ENCODE assay signal across 9 cellular contexts in genomic region chr7:42014625-42015412, GRCh38.
DNase-seq lines count a peak whose midpoint lies in the region; ATAC-seq, FAIRE-seq and TF ChIP-seq lines count a peak whose summit lies in the region.
"Had no signal": no experiment of that assay in that cellular context is flagged by ENCODE, and none has a peak within 500 bp of the region (broad histone marks: within the 10 kb centered on the region; RNA-seq: fewer than 3 reads in every experiment).

No MANE protein-coding gene starts in this region.

- no peak for TF ChIP-seq POLR2A in endothelial cell of umbilical vein (IDR thresholded peaks at IDR 0.05; ENCODE audit: low read depth, low read length)

- H3K9me1 ChIP-seq in endothelial cell of umbilical vein (replicated peaks; ENCODE audit: control insufficient read depth, extremely low read depth, insufficient read depth, low read length), result no peaks in the 10 kb centered on the region

- H3F3A ChIP-seq in GM23248 (ENCODE audit: insufficient read depth), result no peaks in the 10 kb centered on the region

- no peak for ATAC-seq in omental fat pad (ENCODE audit: low FRiP score)
- ATAC-seq in GM18909 (IDR thresholded peaks at IDR 0.05; ENCODE audit: poor library complexity, unreplicated experiment), result no peak
- ATAC-seq: naive thymus-derived CD4-positive, alpha-beta T cell had no signal

- H3K27ac ChIP-seq in GM23248, result no peak overlapping the region
- H3K27ac ChIP-seq in endothelial cell of umbilical vein (ENCODE audit: insufficient read depth, low read depth, low read length), result no peak overlapping the region

- H3K9me2 ChIP-seq in GM23248 (ENCODE audit: insufficient read depth), result no peaks in the 10 kb centered on the region

- H3K9ac ChIP-seq in GM23248 (no peak overlapping the region), endothelial cell of umbilical vein (replicated peaks; ENCODE audit: extremely low read depth, insufficient read depth, low read length) (no peak overlapping the region)

- H2AFZ ChIP-seq in GM23248 (no peak overlapping the region), endothelial cell of umbilical vein (ENCODE audit: low read depth, low read length) (no peak overlapping the region)

- peak; percentile 66 for TF ChIP-seq CTCF in BJ (IDR thresholded peaks at IDR 0.05; ENCODE audit: insufficient read depth, low read depth, low read length)
- peak; percentile 60 to 69 for TF ChIP-seq CTCF in endothelial cell of umbilical vein (IDR thresholded peaks at IDR 0.05; ENCODE audit: extremely low read depth in 1 of 2, insufficient read depth in 1 of 2, low read depth in 1 of 2, low read length in 2 of 2)
- TF ChIP-seq CTCF in omental fat pad (IDR thresholded peaks at IDR 0.05), result no peak

- no TSS peak for BruUV-seq in endothelial cell of umbilical vein (replicated peaks; lab: Mats Ljungman, UMichigan)

- H3K36me3 ChIP-seq in BJ (ENCODE audit: control insufficient read depth, insufficient read depth, low read length) (no peaks in the 10 kb centered on the region), GM23248 (ENCODE audit: low read depth) (0 out of 2 replicates have a peak, but pooled peaks cover 3% of the 10 kb centered on the region), endothelial cell of umbilical vein (ENCODE audit: control insufficient read depth in 2 of 2, extremely low read depth in 1 of 2, insufficient read depth in 2 of 2, low read length in 2 of 2) (peaks cover 0 to 2% of the 10 kb centered on the region in 2 experiments)

- H3K4me2 ChIP-seq in GM23248 (ENCODE audit: unreplicated experiment) (no peak overlapping the region), endothelial cell of umbilical vein (ENCODE audit: insufficient read depth, low read length) (no peak overlapping the region)

- CTCF ChIA-PET in BJ (lab: Yijun Ruan, JAX) (interaction anchor here (0.6 to 3.0 kb wide), 9 partner anchors 9 to 330 kb away, joined by 3 to 10 read pairs (median 3); no protein-coding TSS in a partner anchor), endothelial cell of umbilical vein (lab: Charles Lee) (interaction anchor here (0.6 to 2.4 kb wide), 8 partner anchors 10 to 829 kb away, joined by 3 to 7 read pairs (median 4); no protein-coding TSS in a partner anchor)

- H3K79me2 ChIP-seq in GM23248 (ENCODE audit: insufficient read depth) (no peaks in the 10 kb centered on the region), endothelial cell of umbilical vein (ENCODE audit: control insufficient read depth, insufficient read depth, low read length) (no peaks in the 10 kb centered on the region)

- no peaks in the 10 kb centered on the region for H4K20me1 ChIP-seq in GM23248 (ENCODE audit: insufficient read depth)
- no peaks in the 10 kb centered on the region for H4K20me1 ChIP-seq in endothelial cell of umbilical vein (replicated peaks; ENCODE audit: control insufficient read depth, extremely low read depth, insufficient read depth, low read length)

- H3K27me3 ChIP-seq in BJ (ENCODE audit: control insufficient read depth, insufficient read depth, low read length), result no peaks in the 10 kb centered on the region
- H3K27me3 ChIP-seq in GM23248 (replicated peaks; ENCODE audit: insufficient read depth), result no peaks in the 10 kb centered on the region
- H3K27me3 ChIP-seq in endothelial cell of umbilical vein (ENCODE audit: control insufficient read depth in 2 of 2, insufficient read depth in 2 of 2, low read length in 2 of 2), result no peaks in the 10 kb centered on the region

- dilution Hi-C loops in endothelial cell of umbilical vein (cut with MboI; ENCODE audit: extremely low pct_ligation_motif_present, low sequenced_read_pairs), result no loop called here

- H3K9me3 ChIP-seq in GM23248 (ENCODE audit: low read depth), result no peaks in the 10 kb centered on the region
- H3K9me3 ChIP-seq in endothelial cell of umbilical vein (replicated peaks; ENCODE audit: control insufficient read depth, insufficient read depth, low read length), result no peaks in the 10 kb centered on the region

- in situ Hi-C loops in GM23248 (cut with MboI), result no loop called here

- H3K4me1 ChIP-seq in GM23248 (ENCODE audit: insufficient read depth) (peaks cover 9% of the 10 kb centered on the region; the same call in 1 of the 2 replicates), endothelial cell of umbilical vein (ENCODE audit: control insufficient read depth, extremely low read depth, insufficient read depth, low read length) (no peaks in the 10 kb centered on the region)

- peak; percentile 73 for FAIRE-seq in endothelial cell of umbilical vein (lab: Jason Lieb, UNC)

- intact Hi-C loops in endothelial cell of umbilical vein (cut with micrococcal nuclease) (loop anchor here (10.0 kb wide), 1 partner anchor 310 kb away; no protein-coding TSS in a partner anchor), posterior vena cava (cut with DNase I) (no loop called here)

- no peak for DNase-seq in BJ (ENCODE audit: low read depth)
- DNase-seq in GM23248, result peak; percentile 38
- DNase-seq in RPMI7951 (ENCODE audit: low read depth), result peak; percentile 63
- DNase-seq in endothelial cell of umbilical vein (ENCODE audit: low read depth, low spot score), result peak; percentile 42
- DNase-seq in omental fat pad (ENCODE audit: low spot score), result peak; percentile 38
- no peak for DNase-seq in posterior vena cava (ENCODE audit: low spot score)
- DNase-seq in COR-L47 (lab: John Stamatoyannopoulos, UW), result no peak

- 54 to 55% methylated on average over 7 of the region's 7 CpGs for WGBS in GM23248 (ENCODE audit: low coverage in 1 of 2, low lambda C conversion rate in 2 of 2, missing lambda C conversion rate in 2 of 2), 2 experiments

- no peak overlapping the region for H3K4me3 ChIP-seq in BJ (ENCODE audit: low read depth, low read length)
- H3K4me3 ChIP-seq in GM23248, result no peak overlapping the region
- H3K4me3 ChIP-seq in endothelial cell of umbilical vein (replicated peaks in 1 of 3; ENCODE audit: insufficient read depth in 1 of 3, low read depth in 1 of 3, low read length in 3 of 3), result no peak overlapping the region

- POLR2A ChIA-PET in BJ (lab: Charles Lee) (no interaction called here), endothelial cell of umbilical vein (lab: Charles Lee) (no interaction called here)

TF ChIP-seq in endothelial cell of umbilical vein, 7 proteins besides CTCF, POLR2A, EP300 and RAD21:
- TF ChIP-seq MYC (IDR thresholded peaks at IDR 0.05; ENCODE audit: low read depth, low read length), result no peak
- TF ChIP-seq JUN (IDR thresholded peaks at IDR 0.05; ENCODE audit: borderline replicate concordance, insufficient read depth, insufficient read length, low read depth), result no peak
- no peak for TF ChIP-seq POLR2AphosphoS5 (IDR thresholded peaks at IDR 0.05; ENCODE audit: insufficient read depth, low read depth, low read length)
- no peak for TF ChIP-seq EZH2 (IDR thresholded peaks at IDR 0.05; ENCODE audit: borderline replicate concordance, low read depth, low read length, severe bottlenecking)
- TF ChIP-seq FOS (IDR thresholded peaks at IDR 0.05; ENCODE audit: borderline replicate concordance, insufficient read depth, low read length), result no peak
- no peak for TF ChIP-seq MAX (IDR thresholded peaks at IDR 0.05; ENCODE audit: insufficient read depth, insufficient read length)
- no peak for TF ChIP-seq GATA2 (IDR thresholded peaks at IDR 0.05; ENCODE audit: insufficient read depth, insufficient read length, low read depth, low read length)

Comparison
In these comparisons a context has a peak if more than half of its experiments do, and no peak if none do; other contexts are left out.
1. DNase-seq: peak in GM23248 (single experiment), RPMI7951 (single experiment), endothelial cell of umbilical vein (single experiment) and omental fat pad (single experiment); none in BJ (single experiment), posterior vena cava (single experiment) and COR-L47 (single experiment).
2. CTCF ChIP-seq: peak in BJ (single experiment) and endothelial cell of umbilical vein (2 of 2); none in omental fat pad (0 of 3).